In genomic region chr9:86354048-86354881, GRCh38 we compare ENCODE assay signal across 8 cellular contexts. TPM values are rescaled to one million over a fixed set of nuclear protein-coding genes. Genes with fewer than 3 reads are reported as not detected.
A peak's percentile ranks its signal among the peaks of the same experiment; 100 is the strongest.
DNase-seq lines count a peak whose midpoint lies in the region; ATAC-seq and TF ChIP-seq lines count a peak whose summit lies in the region.

Gene TUT7 (minus strand): TSS chr9:86354410. CDS start chr9:86353199, 1,211 bp downstream.

- H3K4me3 ChIP-seq in AG09309 (ENCODE audit: control insufficient read depth, low read depth, low read length) (peak within 1 kb of the TSS; percentile 98), spleen (peak within 1 kb of the TSS; percentile 82 to 96 (median 90))

- WGBS in spleen, 5 donors: 0 to 1% (median 0%) methylated on average over 15 to 85 of the region's 85 CpGs

- H3K27me3 ChIP-seq in spleen (replicated peaks in 1 of 7): no peaks in the 10 kb centered on the region

- H3K4me1 ChIP-seq in spleen: peaks cover 38 to 62% (median 52%) of the 10 kb centered on the region in 6 donors

- intact Hi-C loops in spleen (cut with DNase I; ENCODE audit: low total_unique reads): no loop called here

- H3K36me3 ChIP-seq in spleen: peaks cover 0 to 22% (median 0%) of the 10 kb centered on the region in 6 donors

- H3K27ac ChIP-seq in caudate nucleus (ENCODE audit: low read depth, low read length) (peak within 1 kb of the TSS; percentile 83), spleen (peak within 1 kb of the TSS; percentile 89 to 99 (median 96))

- TF ChIP-seq CTCF in AG09309 (IDR thresholded peaks at IDR 0.05; ENCODE audit: control insufficient read depth, insufficient read depth, low read depth, low read length, missing control alignments): peak; percentile 1
- peak in 2 of 11 experiments; percentile 11 to 26 for TF ChIP-seq CTCF in spleen (IDR thresholded peaks at IDR 0.05 in 8 of 11, conservative IDR thresholded peaks at IDR 0.05 in 3 of 11)

- H3K9me3 ChIP-seq in spleen: no peaks in the 10 kb centered on the region

- peak; percentile 78 for DNase-seq in AG09309 (ENCODE audit: low read depth)
- peak; percentile 95 for DNase-seq in NCI-H226
- peak; percentile 88 to 92 (median 90) for DNase-seq in activated CD4-positive, CD25-positive, alpha-beta regulatory T cell (lab: John Stamatoyannopoulos, UW)
- peak; percentile 19 to 97 (median 93) for DNase-seq in caudate nucleus (lab: John Stamatoyannopoulos, UW)
- peak; percentile 93 for DNase-seq in inferior parietal cortex (ENCODE audit: extremely low spot score)
- peak; percentile 99 for DNase-seq in spleen

- TF ChIP-seq POLR2A in spleen (IDR thresholded peaks at IDR 0.05): peak in 2 of 3 donors; percentile 59 to 74

- ATAC-seq in GM19023 (IDR thresholded peaks at IDR 0.05; ENCODE audit: unreplicated experiment) (peak; percentile 88), HG03196 (IDR thresholded peaks at IDR 0.05; ENCODE audit: unreplicated experiment) (peak; percentile 84)

RNA-seq across cellular contexts. Expression of gene TUT7, which starts in this region (rescaled TPM):
- total RNA-seq in spleen: 100 to 1,000 TPM in 2 of 7 donors, 10 to 100 TPM in 5; 52.6 to 119 (median 63.0) TPM
- polyA plus RNA-seq in spleen: 10 to 100 TPM; 17.9 to 20.8 (median 20.1) TPM

Comparison
In these comparisons a context has a peak if more than half of its experiments do, and no peak if none do; other contexts are left out.
1. Peak in every context shown above with its lines: DNase-seq, ATAC-seq, H3K4me3 ChIP-seq and H3K27ac ChIP-seq.